In genomic region chr15:75891895-75892294, GRCh38 we compare ENCODE assay signal across 10 cellular contexts. TPM values are rescaled to one million over a fixed set of nuclear protein-coding genes. Genes with fewer than 3 reads are reported as not detected.
DNase-seq lines count a peak whose midpoint lies in the region; ATAC-seq and TF ChIP-seq lines count a peak whose summit lies in the region.
"Had no signal": no experiment of that assay in that cellular context is flagged by ENCODE, and none has a peak within 500 bp of the region (broad histone marks: within the 10 kb centered on the region; RNA-seq: fewer than 3 reads in every experiment).

No MANE protein-coding gene starts in this region.

- TF ChIP-seq POLR2A in testis (IDR thresholded peaks at IDR 0.05) = no peak

- no peaks in the 10 kb centered on the region for H3K27me3 ChIP-seq in testis
- H3K27me3 ChIP-seq: dorsolateral prefrontal cortex had no signal

- H3K4me1 ChIP-seq in testis = no peaks in the 10 kb centered on the region

- H3K27ac ChIP-seq in testis = no peak overlapping the region
- H3K27ac ChIP-seq: dorsolateral prefrontal cortex had no signal

- no peak overlapping the region for H3K4me3 ChIP-seq in AG10803 (ENCODE audit: low read length)
- H3K4me3 ChIP-seq in testis = no peak overlapping the region
- H3K4me3 ChIP-seq: dorsolateral prefrontal cortex had no signal

- TF ChIP-seq CTCF in AG10803 (conservative IDR thresholded peaks at IDR 0.05; ENCODE audit: low read length) (no peak), testis (IDR thresholded peaks at IDR 0.05) (no peak)

- peaks cover 8% of the 10 kb centered on the region for H3K4me1 Mint-ChIP-seq in activated naive CD8-positive, alpha-beta T cell treated with anti-CD3 and anti-CD28 coated beads, Interleukin-2, amount 50 U/mL, for 24 hours
- H3K4me1 Mint-ChIP-seq in effector memory CD8-positive, alpha-beta T cell (ENCODE audit: low read depth in 2 of 2) = no peaks in the 10 kb centered on the region

- no peaks in the 10 kb centered on the region for H3K9me3 ChIP-seq in testis

- intact Hi-C loops in testis (cut with DNase I; ENCODE audit: low total_unique reads) = no loop called here

- peaks cover 5% of the 10 kb centered on the region for H3K36me3 Mint-ChIP-seq in activated naive CD8-positive, alpha-beta T cell treated with anti-CD3 and anti-CD28 coated beads, Interleukin-2, amount 50 U/mL, for 24 hours (ENCODE audit: low read depth)
- peaks cover 38% of the 10 kb centered on the region for H3K36me3 Mint-ChIP-seq in effector memory CD8-positive, alpha-beta T cell (ENCODE audit: insufficient read depth)

- H3K4me3 Mint-ChIP-seq in activated naive CD8-positive, alpha-beta T cell treated with anti-CD3 and anti-CD28 coated beads, Interleukin-2, amount 50 U/mL, for 24 hours = no peak overlapping the region
- H3K4me3 Mint-ChIP-seq in effector memory CD8-positive, alpha-beta T cell = no peak overlapping the region
- H3K4me3 Mint-ChIP-seq: naive thymus-derived CD8-positive, alpha-beta T cell had no signal

- H3K9me3 Mint-ChIP-seq in activated naive CD8-positive, alpha-beta T cell treated with anti-CD3 and anti-CD28 coated beads, Interleukin-2, amount 50 U/mL, for 24 hours = no peaks in the 10 kb centered on the region
- no peaks in the 10 kb centered on the region for H3K9me3 Mint-ChIP-seq in effector memory CD8-positive, alpha-beta T cell
- H3K9me3 Mint-ChIP-seq: naive thymus-derived CD8-positive, alpha-beta T cell had no signal

- no peak overlapping the region for H3K27ac Mint-ChIP-seq in activated naive CD8-positive, alpha-beta T cell treated with anti-CD3 and anti-CD28 coated beads, Interleukin-2, amount 50 U/mL, for 24 hours
- H3K27ac Mint-ChIP-seq in effector memory CD8-positive, alpha-beta T cell = peak overlapping the region in 1 of 2 donors; percentile 31

- ATAC-seq in activated naive CD8-positive, alpha-beta T cell treated with anti-CD3 and anti-CD28 coated beads, Interleukin-2, amount 50 U/mL, for 24 hours = peak; percentile 88
- ATAC-seq in effector memory CD8-positive, alpha-beta T cell (replicated peaks) = no peak
- ATAC-seq: naive thymus-derived CD8-positive, alpha-beta T cell had no signal

- DNase-seq in AG10803 (ENCODE audit: low read depth) (peak; percentile 81), Kasumi-1 (lab: John Stamatoyannopoulos, UW) (peak; percentile 54 to 58), islet precursor cell (peak; percentile 69), medulla oblongata (ENCODE audit: extremely low spot score) (no peak), NCI-H2227 treated with DMSO at 0.1 percent for 48 hours (lab: John Stamatoyannopoulos, UW) (no peak), testis (no peak)
- DNase-seq in activated naive CD8-positive, alpha-beta T cell treated with anti-CD3 and anti-CD28 coated beads, Interleukin-2, amount 50 U/mL, for 24 hours = no peak
- no peak for DNase-seq in effector memory CD8-positive, alpha-beta T cell
- DNase-seq: dorsolateral prefrontal cortex; naive thymus-derived CD8-positive, alpha-beta T cell had no signal

- H3K36me3 ChIP-seq in testis (ENCODE audit: low read depth, missing control alignments) = no peaks in the 10 kb centered on the region

- no peaks in the 10 kb centered on the region for H3K27me3 Mint-ChIP-seq in activated naive CD8-positive, alpha-beta T cell treated with anti-CD3 and anti-CD28 coated beads, Interleukin-2, amount 50 U/mL, for 24 hours
- no peaks in the 10 kb centered on the region for H3K27me3 Mint-ChIP-seq in effector memory CD8-positive, alpha-beta T cell
- H3K27me3 Mint-ChIP-seq: naive thymus-derived CD8-positive, alpha-beta T cell had no signal

RNA-seq across cellular contexts. Expression of gene FBXO22, which starts 11.8 kb away (rescaled TPM):
- 10 to 100 TPM; 16.8 to 23.2 TPM for total RNA-seq in testis
- polyA plus RNA-seq in testis (ENCODE audit: insufficient read depth, low read depth, low replicate concordance) = 25.7 TPM

RNA-seq across cellular contexts. Expression of gene UBE2Q2, which starts 48.6 kb away (rescaled TPM):
- total RNA-seq in testis = 10 to 100 TPM; 36.4 to 43.8 TPM
- polyA plus RNA-seq in testis (ENCODE audit: insufficient read depth, low read depth, low replicate concordance) = 44.8 TPM

Comparison
In these comparisons a context has a peak if more than half of its experiments do, and no peak if none do; other contexts are left out.
1. DNase-seq: peak in AG10803 (single experiment), Kasumi-1 (2 of 2) and islet precursor cell (single experiment); none in activated naive CD8-positive, alpha-beta T cell treated with anti-CD3 and anti-CD28 coated beads, Interleukin-2, amount 50 U/mL, for 24 hours (single experiment), effector memory CD8-positive, alpha-beta T cell (0 of 3), medulla oblongata (single experiment), NCI-H2227 treated with DMSO at 0.1 percent for 48 hours (single experiment) and testis (single experiment).